In genomic region chr12:97306121-97306520, GRCh38 we compare ENCODE assay signal across 10 cellular contexts.
DNase-seq lines count a peak whose midpoint lies in the region; ATAC-seq, FAIRE-seq and TF ChIP-seq lines count a peak whose summit lies in the region.
"Had no signal": no experiment of that assay in that cellular context is flagged by ENCODE, and none has a peak within 500 bp of the region (broad histone marks: within the 10 kb centered on the region; RNA-seq: fewer than 3 reads in every experiment).

No MANE protein-coding gene starts in this region.

- CTCF ChIA-PET in activated B cell treated with CpG ODN at 0.5 μM for 24 hours (lab: Charles Lee) = interaction anchor here (0.7 to 2.8 kb wide), 4 partner anchors 21 to 784 kb away, joined by 3 to 13 read pairs (median 7); no protein-coding TSS in a partner anchor

- H3K4me1 ChIP-seq in SJCRH30 = no peaks in the 10 kb centered on the region

- no peaks in the 10 kb centered on the region for H3K9me3 Mint-ChIP-seq in activated B cell treated with CpG ODN at 0.5 μM for 24 hours

- H3K9me3 ChIP-seq in SJCRH30 (replicated peaks) = no peaks in the 10 kb centered on the region
- H3K9me3 ChIP-seq: neutrophil had no signal

- no peak for TF ChIP-seq CTCF in activated B cell treated with CpG ODN at 0.5 μM for 24 hours (IDR thresholded peaks at IDR 0.05)

- peaks cover 22% of the 10 kb centered on the region for H3K4me1 Mint-ChIP-seq in activated B cell treated with CpG ODN at 0.5 μM for 24 hours

- peak; percentile 60 for FAIRE-seq in GM18507 (lab: Jason Lieb, UNC)

- H3K36me3 ChIP-seq in SJCRH30 = no peaks in the 10 kb centered on the region
- H3K36me3 ChIP-seq: neutrophil had no signal

- H3K4me3 ChIP-seq in SJCRH30 = no peak overlapping the region

- ATAC-seq in GM21381 (IDR thresholded peaks at IDR 0.05; ENCODE audit: unreplicated experiment) (peak; percentile 95), HG03175 (IDR thresholded peaks at IDR 0.05; ENCODE audit: unreplicated experiment) (peak; percentile 93), activated B cell treated with CpG ODN at 0.5 μM for 24 hours (ENCODE audit: low read depth) (peak; percentile 81)

- intact Hi-C loops in activated B cell treated with CpG ODN at 0.5 μM for 24 hours (cut with micrococcal nuclease) = loop anchor here (2.0 kb wide), 1 partner anchor 13 kb away; no protein-coding TSS in a partner anchor

- no peaks in the 10 kb centered on the region for H3K36me3 Mint-ChIP-seq in activated B cell treated with CpG ODN at 0.5 μM for 24 hours (ENCODE audit: low read depth)

- no peak overlapping the region for H3K27ac ChIP-seq in SJCRH30
- H3K27ac ChIP-seq: KMS-11, neutrophil had no signal

- POLR2A ChIA-PET in activated B cell treated with CpG ODN at 0.5 μM for 24 hours (lab: Charles Lee) = no interaction called here

- no peaks in the 10 kb centered on the region for H3K27me3 ChIP-seq in SJCRH30
- H3K27me3 ChIP-seq: neutrophil had no signal

- peaks cover 12% of the 10 kb centered on the region for H3K27me3 Mint-ChIP-seq in activated B cell treated with CpG ODN at 0.5 μM for 24 hours

- no peak overlapping the region for H3K4me3 Mint-ChIP-seq in activated B cell treated with CpG ODN at 0.5 μM for 24 hours

- DNase-seq in GM18507 (ENCODE audit: extremely low spot score, insufficient read length, low read depth) = no peak
- no peak for DNase-seq in activated B cell treated with CpG ODN at 0.5 μM for 24 hours
- DNase-seq in kidney tubule cell (ENCODE audit: low spot score) = no peak
- no peak for DNase-seq in SJCRH30
- no peak for DNase-seq in NCI-H526 treated with DMSO at 0.1 percent for 48 hours (lab: John Stamatoyannopoulos, UW)
- DNase-seq in T-helper 1 cell = no peak

- no peak overlapping the region for H3K27ac Mint-ChIP-seq in activated B cell treated with CpG ODN at 0.5 μM for 24 hours
